In the genomic region with DNA sequence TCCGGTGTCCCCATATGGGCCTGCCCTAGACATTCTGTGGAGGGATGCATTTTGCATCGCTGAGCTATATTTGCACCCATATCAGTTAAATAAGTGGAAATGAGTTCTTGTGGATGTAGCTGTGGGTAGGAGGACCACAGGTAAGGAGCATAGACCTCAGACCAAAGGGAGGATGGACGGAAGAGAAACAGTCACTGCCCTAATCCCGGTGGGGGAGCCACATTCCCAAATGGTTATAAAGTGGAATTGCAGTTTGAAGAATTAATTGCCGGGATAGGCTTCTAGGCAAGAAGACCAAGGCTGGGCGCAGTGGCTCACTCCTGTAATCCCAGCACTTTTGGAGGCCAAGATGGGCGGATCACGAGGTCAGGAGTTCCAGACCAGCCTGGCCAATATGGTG, we compare ENCODE assay signal across 11 cellular contexts. TPM values are rescaled to one million over a fixed set of nuclear protein-coding genes. Genes with fewer than 3 reads are reported as not detected.
DNase-seq lines count a peak whose midpoint lies in the region; ATAC-seq and TF ChIP-seq lines count a peak whose summit lies in the region.
"Had no signal": no experiment of that assay in that cellular context is flagged by ENCODE, and none has a peak within 500 bp of the region (broad histone marks: within the 10 kb centered on the region; RNA-seq: fewer than 3 reads in every experiment).

No MANE protein-coding gene starts in this region.

- H3K9me3 Mint-ChIP-seq in activated T-cell treated with anti-CD3 and anti-CD28 coated beads, Interleukin-2, amount 50 U/mL, for 24 hours = no peaks in the 10 kb centered on the region
- H3K9me3 Mint-ChIP-seq in activated B cell treated with CpG ODN at 0.5 μM for 24 hours = no peaks in the 10 kb centered on the region
- H3K9me3 Mint-ChIP-seq in glutamatergic neuron (ENCODE audit: unreplicated experiment) = peaks cover 2% of the 10 kb centered on the region
- no peaks in the 10 kb centered on the region for H3K9me3 Mint-ChIP-seq in stimulated activated naive CD8-positive, alpha-beta T cell treated with anti-CD3 and anti-CD28 coated beads, Interleukin-15, amount 100 ng/mL, for 72 hours

- no peak overlapping the region for H3K4me3 ChIP-seq in upper lobe of right lung

- peaks cover 19% of the 10 kb centered on the region for H3K4me1 ChIP-seq in upper lobe of right lung

- no peaks in the 10 kb centered on the region for H3K27me3 ChIP-seq in upper lobe of right lung

- intact Hi-C loops in activated B cell treated with CpG ODN at 0.5 μM for 24 hours (cut with micrococcal nuclease) (no loop called here), upper lobe of right lung (cut with DNase I) (no loop called here)

- DNase-seq in activated T-cell treated with anti-CD3 and anti-CD28 coated beads, Interleukin-2, amount 50 U/mL, for 24 hours = no peak
- no peak for DNase-seq in activated T-cell treated with anti-CD3 and anti-CD28 coated beads, Interleukin-2, amount 50 U/mL, for 1 hour
- DNase-seq in activated B cell treated with CpG ODN at 0.5 μM for 24 hours (no peak), glutamatergic neuron (no peak), upper lobe of right lung (no peak), mesenteric fat pad (ENCODE audit: low spot score) (no peak)
- DNase-seq in stimulated activated naive CD8-positive, alpha-beta T cell treated with anti-CD3 and anti-CD28 coated beads, Interleukin-15, amount 100 ng/mL, for 72 hours = no peak
- DNase-seq: activated CD4-positive, alpha-beta T cell treated with anti-CD3 and anti-CD28 coated beads for 48 hours; NCI-H1930 had no signal

- POLR2A ChIA-PET in activated B cell treated with CpG ODN at 0.5 μM for 24 hours (lab: Charles Lee) = interaction anchor here (0.6 to 2.0 kb wide), 3 partner anchors 15 to 968 kb away, joined by 4 to 19 read pairs (median 10); partner anchors contain the start of gene ALKBH6

- H3K36me3 ChIP-seq in upper lobe of right lung = peaks cover 16% of the 10 kb centered on the region

- ATAC-seq in activated B cell treated with CpG ODN at 0.5 μM for 24 hours (ENCODE audit: low read depth) (no peak), GM21529 (IDR thresholded peaks at IDR 0.05; ENCODE audit: unreplicated experiment) (no peak), upper lobe of right lung (no peak)
- no peak for ATAC-seq in stimulated activated naive CD8-positive, alpha-beta T cell treated with anti-CD3 and anti-CD28 coated beads, Interleukin-15, amount 100 ng/mL, for 72 hours
- ATAC-seq: left lobe of liver had no signal

- peaks cover 45% of the 10 kb centered on the region for H3K4me1 Mint-ChIP-seq in activated T-cell treated with anti-CD3 and anti-CD28 coated beads, Interleukin-2, amount 50 U/mL, for 24 hours (ENCODE audit: low read depth)
- H3K4me1 Mint-ChIP-seq in activated B cell treated with CpG ODN at 0.5 μM for 24 hours = peaks cover 33% of the 10 kb centered on the region
- peaks cover 9% of the 10 kb centered on the region for H3K4me1 Mint-ChIP-seq in glutamatergic neuron (ENCODE audit: low read depth, unreplicated experiment)
- peaks cover 58% of the 10 kb centered on the region for H3K4me1 Mint-ChIP-seq in stimulated activated naive CD8-positive, alpha-beta T cell treated with anti-CD3 and anti-CD28 coated beads, Interleukin-15, amount 100 ng/mL, for 72 hours

- H3K4me3 Mint-ChIP-seq in activated T-cell treated with anti-CD3 and anti-CD28 coated beads, Interleukin-2, amount 50 U/mL, for 24 hours = peak overlapping the region; percentile 95
- H3K4me3 Mint-ChIP-seq in activated B cell treated with CpG ODN at 0.5 μM for 24 hours = peak overlapping the region; percentile 84
- peak overlapping the region; percentile 91 for H3K4me3 Mint-ChIP-seq in glutamatergic neuron (ENCODE audit: unreplicated experiment)
- H3K4me3 Mint-ChIP-seq in stimulated activated naive CD8-positive, alpha-beta T cell treated with anti-CD3 and anti-CD28 coated beads, Interleukin-15, amount 100 ng/mL, for 72 hours = peak overlapping the region; percentile 91 to 94

- no peaks in the 10 kb centered on the region for H3K27me3 Mint-ChIP-seq in activated T-cell treated with anti-CD3 and anti-CD28 coated beads, Interleukin-2, amount 50 U/mL, for 24 hours
- H3K27me3 Mint-ChIP-seq in activated B cell treated with CpG ODN at 0.5 μM for 24 hours (no peaks in the 10 kb centered on the region), glutamatergic neuron (ENCODE audit: unreplicated experiment) (peaks cover 10% of the 10 kb centered on the region)
- no peaks in the 10 kb centered on the region for H3K27me3 Mint-ChIP-seq in stimulated activated naive CD8-positive, alpha-beta T cell treated with anti-CD3 and anti-CD28 coated beads, Interleukin-15, amount 100 ng/mL, for 72 hours

- no peak overlapping the region for H3K27ac ChIP-seq in upper lobe of right lung

- TF ChIP-seq CTCF in activated B cell treated with CpG ODN at 0.5 μM for 24 hours (IDR thresholded peaks at IDR 0.05) (no peak), glutamatergic neuron (IDR thresholded peaks at IDR 0.05; ENCODE audit: partially characterized antibody, unreplicated experiment) (no peak), upper lobe of right lung (IDR thresholded peaks at IDR 0.05) (no peak)

- no peaks in the 10 kb centered on the region for H3K9me3 ChIP-seq in upper lobe of right lung

- peaks cover 53% of the 10 kb centered on the region for H3K36me3 Mint-ChIP-seq in activated T-cell treated with anti-CD3 and anti-CD28 coated beads, Interleukin-2, amount 50 U/mL, for 24 hours (ENCODE audit: low read depth)
- peaks cover 28% of the 10 kb centered on the region for H3K36me3 Mint-ChIP-seq in activated B cell treated with CpG ODN at 0.5 μM for 24 hours (ENCODE audit: low read depth)
- H3K36me3 Mint-ChIP-seq in glutamatergic neuron (ENCODE audit: unreplicated experiment) = no peaks in the 10 kb centered on the region

- CTCF ChIA-PET in activated B cell treated with CpG ODN at 0.5 μM for 24 hours (lab: Charles Lee) = no interaction called here

- H3K27ac Mint-ChIP-seq in activated T-cell treated with anti-CD3 and anti-CD28 coated beads, Interleukin-2, amount 50 U/mL, for 24 hours = peak overlapping the region; percentile 93
- H3K27ac Mint-ChIP-seq in activated B cell treated with CpG ODN at 0.5 μM for 24 hours (no peak overlapping the region), glutamatergic neuron (ENCODE audit: unreplicated experiment) (no peak overlapping the region)
- peak overlapping the region in 1 of 2 donors; percentile 43 for H3K27ac Mint-ChIP-seq in stimulated activated naive CD8-positive, alpha-beta T cell treated with anti-CD3 and anti-CD28 coated beads, Interleukin-15, amount 100 ng/mL, for 72 hours

RNA-seq across cellular contexts. Expression of gene SDHAF1, which starts 1.8 kb away (rescaled TPM):
- total RNA-seq in activated B cell treated with CpG ODN at 0.5 μM for 24 hours (20.3 and 21.9 TPM in 2 replicates), glutamatergic neuron (ENCODE audit: unreplicated experiment) (17.7 TPM), upper lobe of right lung (14.2 TPM), mesenteric fat pad (8.2 TPM)

RNA-seq across cellular contexts. Expression of gene SYNE4, which starts 11.8 kb away (rescaled TPM):
- total RNA-seq in activated B cell treated with CpG ODN at 0.5 μM for 24 hours (2.1 and 3.7 TPM in 2 replicates), glutamatergic neuron (ENCODE audit: unreplicated experiment) (2.0 TPM), upper lobe of right lung (8.1 TPM), mesenteric fat pad (not detected)

RNA-seq across cellular contexts. Expression of gene ALKBH6, which starts 17.2 kb away (rescaled TPM):
- total RNA-seq in activated B cell treated with CpG ODN at 0.5 μM for 24 hours (32.7 and 39.7 TPM in 2 replicates), glutamatergic neuron (ENCODE audit: unreplicated experiment) (29.5 TPM), upper lobe of right lung (18.7 TPM), mesenteric fat pad (12.6 TPM)

RNA-seq across cellular contexts. Expression of gene CLIP3, which starts 35.9 kb away (rescaled TPM):
- total RNA-seq in activated B cell treated with CpG ODN at 0.5 μM for 24 hours (0.20 and 0.62 TPM in 2 replicates), glutamatergic neuron (ENCODE audit: unreplicated experiment) (146 TPM), upper lobe of right lung (10.5 TPM), mesenteric fat pad (19.7 TPM)

RNA-seq across cellular contexts. Expression of gene THAP8, which starts 57.3 kb away (rescaled TPM):
- total RNA-seq in activated B cell treated with CpG ODN at 0.5 μM for 24 hours (2.3 and 2.4 TPM in 2 replicates), glutamatergic neuron (ENCODE audit: unreplicated experiment) (10.1 TPM), upper lobe of right lung (5.2 TPM), mesenteric fat pad (5.2 TPM)
